Comparison of ENCODE assay signal across 32 cellular contexts in the genomic region with DNA sequence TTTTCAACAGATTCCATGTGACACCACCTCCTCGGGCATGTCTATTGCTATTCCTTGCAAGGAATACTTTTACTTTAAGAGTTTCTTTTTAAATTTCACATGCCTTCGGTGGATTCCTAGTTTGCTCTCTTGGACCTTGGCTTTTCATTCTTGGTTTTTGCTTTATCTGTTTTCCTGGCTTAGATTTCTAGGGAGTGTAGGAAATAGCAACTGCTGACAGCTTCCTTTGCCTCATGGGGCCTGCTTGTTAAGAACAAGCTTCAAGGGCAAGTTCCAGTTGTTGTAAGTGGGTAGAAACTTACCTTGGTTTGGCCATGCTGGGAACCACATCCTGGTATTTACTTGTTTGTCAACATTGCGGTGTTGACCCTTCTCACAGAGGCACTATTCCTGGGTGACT.
"Had no signal": no experiment of that assay in that cellular context is flagged by ENCODE, and none has a peak within 500 bp of the region (broad histone marks: within the 10 kb centered on the region; RNA-seq: fewer than 3 reads in every experiment).

No MANE protein-coding gene starts in this region.

- DNase-seq: activated effector memory CD4-positive, alpha-beta T cell treated with anti-CD3 and anti-CD28 coated beads, Interleukin-2, amount 50 U/mL, for 16 hours; activated effector memory CD4-positive, alpha-beta T cell treated with Interleukin-2 at 50 U/mL for 16 hours; activated gamma-delta T cell; activated gamma-delta T cell treated with Interleukin-2 at 50 U/mL for 16 hours; activated naive CD4-positive, alpha-beta T cell; activated naive CD4-positive, alpha-beta T cell treated with anti-CD3 and anti-CD28 coated beads for 36 hours; activated naive CD4-positive, alpha-beta T cell treated with anti-CD3 and anti-CD28 coated beads, Interleukin-2, amount 10 ng/mL, durations not matched to agents 7 days and 5 days; activated naive CD4-positive, alpha-beta T cell treated with anti-CD3 and anti-CD28 coated beads, Interleukin-2, amount 50 U/mL, for 16 hours; activated naive CD4-positive, alpha-beta T cell treated with Interleukin-2 at 50 U/mL for 16 hours; activated naive CD8-positive, alpha-beta T cell treated with anti-CD3 and anti-CD28 coated beads for 36 hours; activated naive CD8-positive, alpha-beta T cell treated with anti-CD3 and anti-CD28 coated beads, Interleukin-2, amount 10 ng/mL, durations not matched to agents 7 days and 5 days; activated naive CD8-positive, alpha-beta T cell treated with anti-CD3 and anti-CD28 coated beads, Interleukin-2, amount 50 U/mL, for 24 hours; activated T-cell treated with anti-CD3 and anti-CD28 coated beads, Interleukin-2, amount 50 U/mL, for 1 hour; activated T-cell treated with anti-CD3 and anti-CD28 coated beads, Interleukin-2, amount 50 U/mL, for 24 hours; activated T-cell treated with anti-CD3 and anti-CD28 coated beads, Interleukin-2, amount 50 U/mL, for 4 hours; activated T-cell treated with anti-CD3 and anti-CD28 coated beads, Interleukin-2, amount 50 U/mL, for 48 hours; activated T-cell treated with anti-CD3 and anti-CD28 coated beads, Interleukin-2, amount 50 U/mL, for 72 hours; adrenal gland; amniotic stem cell; amygdala; anterior cingulate cortex; aorta; body of pancreas; brain microvascular endothelial cell; caudate nucleus; central memory CD4-positive, alpha-beta T cell; cerebellar nuclear complex had no signal

- H3K9me3 ChIP-seq: adrenal gland, ascending aorta, body of pancreas, breast epithelium had no signal

- H3K4me1 ChIP-seq: adrenal gland, ascending aorta, body of pancreas, breast epithelium had no signal

- H3K36me3 ChIP-seq: adrenal gland, ascending aorta, brain microvascular endothelial cell, breast epithelium, cardiac muscle cell had no signal

- ATAC-seq: activated naive CD4-positive, alpha-beta T cell treated with anti-CD3 and anti-CD28 coated beads, Interleukin-2, amount 50 U/mL, for 72 hours; activated naive CD8-positive, alpha-beta T cell treated with anti-CD3 and anti-CD28 coated beads, Interleukin-2, amount 50 U/mL, for 24 hours; activated T-cell treated with anti-CD3 and anti-CD28 coated beads, Interleukin-2, amount 50 U/mL, for 4 hours; activated T-cell treated with anti-CD3 and anti-CD28 coated beads, Interleukin-2, amount 50 U/mL, for 72 hours; activated T-helper 17 cell treated with anti-CD3 and anti-CD28 coated beads, Interleukin-2, amount 50 U/mL, for 72 hours; body of pancreas had no signal

- H3K4me3 ChIP-seq: adrenal gland, ascending aorta, body of pancreas, breast epithelium, cardiac muscle cell had no signal

- H3K27me3 ChIP-seq: adrenal gland, ascending aorta, body of pancreas, brain microvascular endothelial cell, breast epithelium, cardiac muscle cell had no signal

- H3K27ac ChIP-seq: adrenal gland, ascending aorta, body of pancreas, brain microvascular endothelial cell, breast epithelium, cardiac muscle cell had no signal
